Comparison of ENCODE assay signal across 1 cellular context in the genomic region with DNA sequence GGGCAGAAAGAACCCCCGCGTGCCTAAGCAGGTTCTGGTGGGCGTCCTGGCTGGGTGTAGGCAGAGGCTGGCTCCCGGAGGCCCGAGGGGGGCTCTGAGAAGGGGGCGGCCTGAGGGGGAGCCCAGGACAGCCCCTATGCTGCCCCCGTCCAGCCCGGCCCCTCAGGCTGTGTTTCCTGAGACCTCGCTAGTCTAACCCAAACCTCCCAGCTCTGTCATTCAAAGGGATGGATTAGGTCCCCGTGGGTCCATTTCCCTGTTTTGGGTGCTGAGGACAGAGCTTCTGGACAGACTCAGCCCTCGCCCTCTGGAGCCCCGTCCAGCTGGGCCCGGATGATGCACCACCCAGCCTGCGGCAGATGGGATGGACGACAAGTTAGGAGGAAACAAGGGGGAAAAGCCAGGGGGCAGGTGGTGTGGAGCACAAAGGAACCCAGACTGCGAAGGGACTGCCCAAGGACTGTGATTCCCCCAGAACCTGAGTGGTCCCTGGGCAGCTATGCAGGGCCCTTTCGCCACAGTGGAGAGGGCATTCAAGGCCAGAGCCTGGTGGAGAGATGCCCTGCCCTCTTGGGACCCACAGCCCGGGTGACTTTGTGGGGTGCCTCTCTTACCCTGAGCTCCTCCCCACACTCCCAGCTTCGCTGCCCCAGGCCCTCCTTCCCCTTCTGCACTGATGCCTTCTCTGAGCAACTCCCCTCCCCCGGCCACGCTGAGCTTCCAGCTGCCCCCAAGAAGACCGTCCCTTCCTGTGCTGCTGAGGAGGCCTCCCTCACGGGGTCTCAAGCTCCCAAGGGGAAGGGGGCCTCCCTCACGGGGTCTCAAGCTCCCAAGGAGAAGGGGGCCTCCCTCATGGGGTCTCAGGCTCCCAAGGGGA.
TF ChIP-seq lines count a peak whose summit lies in the region.

No MANE protein-coding gene starts in this region.

TF ChIP-seq in HepG2, 621 proteins besides CTCF, POLR2A, EP300 and RAD21:
- TF ChIP-seq, protein P1, sequence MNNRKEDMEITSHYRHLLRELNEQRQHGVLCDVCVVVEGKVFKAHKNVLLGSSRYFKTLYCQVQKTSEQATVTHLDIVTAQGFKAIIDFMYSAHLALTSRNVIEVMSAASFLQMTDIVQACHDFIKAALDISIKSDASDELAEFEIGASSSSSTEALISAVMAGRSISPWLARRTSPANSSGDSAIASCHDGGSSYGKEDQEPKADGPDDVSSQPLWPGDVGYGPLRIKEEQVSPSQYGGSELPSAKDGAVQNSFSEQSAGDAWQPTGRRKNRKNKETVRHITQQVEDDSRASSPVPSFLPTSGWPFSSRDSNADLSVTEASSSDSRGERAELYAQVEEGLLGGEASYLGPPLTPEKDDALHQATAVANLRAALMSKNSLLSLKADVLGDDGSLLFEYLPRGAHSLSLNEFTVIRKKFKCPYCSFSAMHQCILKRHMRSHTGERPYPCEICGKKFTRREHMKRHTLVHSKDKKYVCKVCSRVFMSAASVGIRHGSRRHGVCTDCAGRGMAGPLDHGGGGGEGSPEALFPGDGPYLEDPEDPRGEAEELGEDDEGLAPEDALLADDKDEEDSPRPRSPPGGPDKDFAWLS (CRISPR knock-in tag; IDR thresholded peaks at IDR 0.05; ENCODE audit: borderline replicate concordance) = no peak
- no peak for TF ChIP-seq KDM3A (CRISPR knock-in tag; IDR thresholded peaks at IDR 0.05; ENCODE audit: low read depth)
- no peak for TF ChIP-seq REXO4 (CRISPR knock-in tag; IDR thresholded peaks at IDR 0.05; ENCODE audit: borderline replicate concordance)
- no peak for TF ChIP-seq GMEB1 (CRISPR knock-in tag; IDR thresholded peaks at IDR 0.05; ENCODE audit: borderline replicate concordance)
- TF ChIP-seq ZFX (CRISPR knock-in tag; IDR thresholded peaks at IDR 0.05; ENCODE audit: low read depth) = peak; percentile 16; the same call in 1 of the 2 replicates
- no peak for TF ChIP-seq RARG (CRISPR knock-in tag; IDR thresholded peaks at IDR 0.05; ENCODE audit: low read depth)
- TF ChIP-seq KMT2A (CRISPR knock-in tag; IDR thresholded peaks at IDR 0.05) = no peak
